ENCODE assay signal across 1 cellular context in genomic region chr5:128516978-128517377, GRCh38.
TF ChIP-seq lines count a peak whose summit lies in the region.

No MANE protein-coding gene starts in this region.

TF ChIP-seq in HepG2, 621 proteins besides CTCF, POLR2A, EP300 and RAD21:
- TF ChIP-seq CREB1 (IDR thresholded peaks at IDR 0.05) = 0 out of 2 replicates have a peak, but pooled peaks have one; percentile 4
- TF ChIP-seq CREB1 (CRISPR knock-in tag; IDR thresholded peaks at IDR 0.05) = no peak
- peak; percentile 91 for TF ChIP-seq ATF7 (IDR thresholded peaks at IDR 0.05)
- no peak for TF ChIP-seq ATF7 (CRISPR knock-in tag; IDR thresholded peaks at IDR 0.05)
- TF ChIP-seq ZNF414 (CRISPR knock-in tag; IDR thresholded peaks at IDR 0.05) = no peak
- no peak for TF ChIP-seq AHR (CRISPR knock-in tag; IDR thresholded peaks at IDR 0.05)
